In the genomic region with DNA sequence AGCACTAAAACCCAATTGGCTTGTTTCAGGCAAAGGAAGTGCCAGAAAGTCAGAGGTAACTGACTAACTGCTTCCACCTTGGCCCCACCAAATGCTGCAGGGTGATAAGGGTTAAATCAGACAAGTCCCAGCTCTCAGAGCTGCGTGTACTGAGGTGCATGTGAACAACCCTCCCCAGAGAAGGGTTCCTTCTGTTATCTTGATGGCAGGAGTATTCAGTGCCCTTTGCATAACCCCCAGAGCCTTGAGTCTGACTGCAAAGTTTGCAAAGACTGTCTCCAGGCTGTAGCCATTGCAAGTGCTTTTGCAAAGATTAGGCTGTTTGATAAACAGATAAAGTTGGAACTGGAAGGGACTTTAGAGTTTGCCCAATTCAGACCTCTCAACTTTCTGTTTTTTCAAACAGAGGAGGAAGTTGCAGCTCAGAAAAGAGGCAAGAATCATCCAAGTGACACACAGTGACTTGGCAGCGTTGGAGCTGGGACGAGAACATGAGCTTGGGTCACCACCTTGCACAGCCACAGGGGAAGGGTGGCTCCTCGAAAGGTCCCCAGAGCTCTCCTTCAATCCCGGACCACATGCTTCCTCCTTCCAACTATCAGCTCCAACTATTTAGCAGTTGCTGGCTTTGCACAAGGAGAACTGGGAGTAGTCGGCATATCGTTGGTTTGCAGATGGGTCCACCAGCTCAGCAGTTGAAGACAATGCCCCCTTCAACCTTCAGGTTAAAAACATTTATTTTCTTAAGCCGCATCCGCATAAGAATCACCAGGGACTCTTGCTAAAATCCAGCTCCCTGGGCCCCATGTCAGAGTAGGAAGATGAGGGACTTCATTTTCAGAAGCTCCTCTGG, we compare ENCODE assay signal across 14 cellular contexts.
DNase-seq lines count a peak whose midpoint lies in the region; ATAC-seq, FAIRE-seq and TF ChIP-seq lines count a peak whose summit lies in the region.
"Had no signal": no experiment of that assay in that cellular context is flagged by ENCODE, and none has a peak within 500 bp of the region (broad histone marks: within the 10 kb centered on the region; RNA-seq: fewer than 3 reads in every experiment).

No MANE protein-coding gene starts in this region.

- H3F3A ChIP-seq in smooth muscle cell (ENCODE audit: low read depth): peaks cover 3% of the 10 kb centered on the region

- POLR2A ChIA-PET in activated CD4-positive, alpha-beta T cell treated with anti-CD3 and anti-CD28 coated beads, Interleukin-2, amount 10 ng/mL, durations not matched to agents 7 days and 5 days (lab: Charles Lee): no interaction called here
- POLR2A ChIA-PET in H1 (lab: Charles Lee; ENCODE audit: partially characterized antibody): interaction anchor here (1.6 kb wide), 1 partner anchor 28 kb away, joined by 3 read pairs; no protein-coding TSS in a partner anchor

- no peak overlapping the region for H4K5ac ChIP-seq in H1 (ENCODE audit: insufficient read length, low read depth, low read length)

- no peak for FAIRE-seq in H1 (lab: Jason Lieb, UNC)
- FAIRE-seq: islet of Langerhans had no signal

- no peak for TF ChIP-seq POLR2A in H1 (IDR thresholded peaks at IDR 0.05; ENCODE audit: control extremely low read depth in 1 of 2, low read depth in 2 of 2, low read length in 2 of 2)

- no peak overlapping the region for H2BK15ac ChIP-seq in H1 (ENCODE audit: low read length)

- H3K36me3 Mint-ChIP-seq in activated CD4-positive, alpha-beta T cell treated with anti-CD3 and anti-CD28 coated beads, Interleukin-2, amount 10 ng/mL, durations not matched to agents 7 days and 5 days (ENCODE audit: low read depth): no peaks in the 10 kb centered on the region

- H3K9me3 ChIP-seq in H1 (ENCODE audit: insufficient read depth in 2 of 2, low read depth in 1 of 2, low read length in 1 of 2): peaks cover 4% of the 10 kb centered on the region in 2 experiments; a peak in 2 of 4 replicates
- H3K9me3 ChIP-seq in smooth muscle cell (replicated peaks; ENCODE audit: low read depth): no peaks in the 10 kb centered on the region

- no peak overlapping the region for H3K9ac ChIP-seq in H1 (replicated peaks in 1 of 4; ENCODE audit: extremely low read depth in 1 of 4, low read depth in 3 of 4, low read length in 3 of 4)
- H3K9ac ChIP-seq in smooth muscle cell (ENCODE audit: low read depth): no peak overlapping the region

- peak overlapping the region; percentile 18; the same call in 1 of the 2 replicates for H2AFZ ChIP-seq in H1 (ENCODE audit: low read length)
- H2AFZ ChIP-seq in smooth muscle cell (ENCODE audit: low read depth): peak overlapping the region; percentile 18

- WGBS in H1 (ENCODE audit: extremely low coverage in 1 of 2, insufficient coverage in 1 of 2, insufficient read length in 1 of 2, insufficient replicate concordance in 2 of 2, low coverage in 1 of 2, low lambda C conversion rate in 2 of 2, missing lambda C conversion rate in 1 of 2), 2 experiments: 76% methylated on average over 9 of the region's 9 CpGs; no CpG with 5 or more reads in 1 of the 2 experiments
- 65% methylated on average over 9 of the region's 9 CpGs for WGBS in smooth muscle cell (ENCODE audit: low lambda C conversion rate)

- no peaks in the 10 kb centered on the region for H3K79me2 ChIP-seq in H1 (ENCODE audit: control insufficient read depth in 1 of 2, insufficient read depth in 2 of 2, low read length in 2 of 2)
- H3K79me2 ChIP-seq in smooth muscle cell (ENCODE audit: low read depth): no peaks in the 10 kb centered on the region

- no peak overlapping the region for H2AK5ac ChIP-seq in H1 (ENCODE audit: low read depth, low read length)

- ATAC-seq in HG02588 (IDR thresholded peaks at IDR 0.05; ENCODE audit: unreplicated experiment): no peak

- H4K8ac ChIP-seq in H1 (ENCODE audit: extremely low read depth, insufficient read depth, low read length): no peak overlapping the region

- H3K27ac ChIP-seq in H1 (ENCODE audit: low read depth, low read length): no peak overlapping the region
- H3K27ac ChIP-seq in smooth muscle cell (ENCODE audit: low read depth): no peak overlapping the region
- H3K27ac ChIP-seq: cardiac muscle cell, tibial nerve had no signal

- H3K56ac ChIP-seq in H1 (replicated peaks; ENCODE audit: insufficient read length, low read depth, low read length): no peak overlapping the region

- no peaks in the 10 kb centered on the region for H3K27me3 ChIP-seq in H1 (replicated peaks in 1 of 4; ENCODE audit: control insufficient read depth in 3 of 4, extremely low read depth in 1 of 4, insufficient read depth in 3 of 4, low read length in 3 of 4)
- no peaks in the 10 kb centered on the region for H3K27me3 ChIP-seq in smooth muscle cell (ENCODE audit: low read depth)
- H3K27me3 ChIP-seq: cardiac muscle cell, tibial nerve had no signal

- no peaks in the 10 kb centered on the region for H3K27me3 Mint-ChIP-seq in activated CD4-positive, alpha-beta T cell treated with anti-CD3 and anti-CD28 coated beads, Interleukin-2, amount 10 ng/mL, durations not matched to agents 7 days and 5 days

- no peak for DNase-seq in activated CD4-positive, alpha-beta T cell treated with anti-CD3 and anti-CD28 coated beads, Interleukin-2, amount 10 ng/mL, durations not matched to agents 7 days and 5 days
- no peak for DNase-seq in activated CD4-positive, alpha-beta T cell treated with anti-CD3 and anti-CD28 coated beads for 4 hours
- DNase-seq in NOMO-1 treated with DMSO at 0.1 percent for 48 hours (lab: John Stamatoyannopoulos, UW; ENCODE audit: unreplicated experiment): peak; percentile 52
- DNase-seq in H1 (ENCODE audit: low read depth in 1 of 2, low spot score in 2 of 2): no peak
- no peak for DNase-seq in smooth muscle cell (lab: John Stamatoyannopoulos, UW; ENCODE audit: unreplicated experiment)
- DNase-seq in NCI-H526 treated with DMSO at 0.1 percent for 48 hours (lab: John Stamatoyannopoulos, UW): no peak
- DNase-seq in NCI-H1436 (lab: John Stamatoyannopoulos, UW): no peak
- DNase-seq: EL, NCI-H510A treated with DMSO at 0.1 percent for 48 hours, posterior cingulate gyrus had no signal

- no peaks in the 10 kb centered on the region for H3K79me1 ChIP-seq in H1 (ENCODE audit: low read depth, low read length)

- peak overlapping the region; percentile 35; the same call in 1 of the 2 replicates for H3K18ac ChIP-seq in H1 (ENCODE audit: extremely low read depth, low read length)

- peaks cover 12% of the 10 kb centered on the region for H3K9me3 Mint-ChIP-seq in activated CD4-positive, alpha-beta T cell treated with anti-CD3 and anti-CD28 coated beads, Interleukin-2, amount 10 ng/mL, durations not matched to agents 7 days and 5 days

- no peaks in the 10 kb centered on the region for H3K36me3 ChIP-seq in H1 (ENCODE audit: control insufficient read depth in 2 of 4, insufficient read depth in 4 of 4, low read length in 3 of 4)
- no peaks in the 10 kb centered on the region for H3K36me3 ChIP-seq in smooth muscle cell (ENCODE audit: low read depth)
- H3K36me3 ChIP-seq: cardiac muscle cell, tibial nerve had no signal

- no peak overlapping the region for H3K14ac ChIP-seq in H1 (ENCODE audit: insufficient read length)

- H3K23me2 ChIP-seq in H1 (ENCODE audit: low read depth, low read length): no peaks in the 10 kb centered on the region

- CTCF ChIA-PET in activated CD4-positive, alpha-beta T cell treated with anti-CD3 and anti-CD28 coated beads, Interleukin-2, amount 10 ng/mL, durations not matched to agents 7 days and 5 days (lab: Charles Lee): interaction anchor here (1.3 kb wide), 1 partner anchor 226 kb away, joined by 3 read pairs; no protein-coding TSS in a partner anchor
- CTCF ChIA-PET in H1 (lab: Charles Lee; ENCODE audit: partially characterized antibody): interaction anchor here (0.6 to 1.0 kb wide), 2 partner anchors 60 to 228 kb away, joined by 3 to 4 read pairs; no protein-coding TSS in a partner anchor

- peak overlapping the region; percentile 33; the same call in 1 of the 2 replicates for H2BK12ac ChIP-seq in H1 (ENCODE audit: low read depth, low read length)

- TF ChIP-seq EP300 in H1 (IDR thresholded peaks at IDR 0.05; ENCODE audit: borderline replicate concordance in 1 of 2, low read depth in 2 of 2, low read length in 2 of 2): no peak

- no peaks in the 10 kb centered on the region for H4K20me1 ChIP-seq in H1 (replicated peaks in 1 of 2; ENCODE audit: control insufficient read depth in 1 of 2, insufficient read depth in 2 of 2, low read length in 2 of 2)
- H4K20me1 ChIP-seq in smooth muscle cell (ENCODE audit: low read depth): no peaks in the 10 kb centered on the region

- H3K4me1 ChIP-seq in H1 (replicated peaks in 1 of 4; ENCODE audit: control insufficient read depth in 3 of 4, insufficient read depth in 4 of 4, low read length in 3 of 4): peaks cover 0 to 8% (median 3%) of the 10 kb centered on the region in 4 experiments; a peak in 4 of 7 replicates
- peaks cover 10% of the 10 kb centered on the region for H3K4me1 ChIP-seq in smooth muscle cell (ENCODE audit: low read depth)

- H2BK5ac ChIP-seq in H1 (ENCODE audit: low read depth, low read length): no peak overlapping the region

- no peak overlapping the region for H3K4me3 ChIP-seq in H1 (ENCODE audit: extremely low read depth in 1 of 4, insufficient read depth in 2 of 4, low read depth in 3 of 4, low read length in 4 of 4)
- H3K4me3 ChIP-seq in smooth muscle cell: no peak overlapping the region
- H3K4me3 ChIP-seq: cardiac muscle cell, tibial nerve had no signal

- peaks cover 29% of the 10 kb centered on the region for H3K4me1 Mint-ChIP-seq in activated CD4-positive, alpha-beta T cell treated with anti-CD3 and anti-CD28 coated beads, Interleukin-2, amount 10 ng/mL, durations not matched to agents 7 days and 5 days

- peak overlapping the region; percentile 81 for H3K27ac Mint-ChIP-seq in activated CD4-positive, alpha-beta T cell treated with anti-CD3 and anti-CD28 coated beads, Interleukin-2, amount 10 ng/mL, durations not matched to agents 7 days and 5 days

- H3K4ac ChIP-seq in H1 (replicated peaks; ENCODE audit: insufficient read length, low read depth, low read length): no peak overlapping the region

- no peak overlapping the region for H3K23ac ChIP-seq in H1 (ENCODE audit: insufficient read length)

- H4K91ac ChIP-seq in H1 (replicated peaks; ENCODE audit: insufficient read length, low read length): no peak overlapping the region

- H3K4me2 ChIP-seq in H1 (ENCODE audit: insufficient read depth in 1 of 2, low read depth in 2 of 2, low read length in 2 of 2): no peak overlapping the region; a peak in 2 of 4 replicates
- H3K4me2 ChIP-seq in smooth muscle cell: no peak overlapping the region

- TF ChIP-seq CTCF in H1 (IDR thresholded peaks at IDR 0.05; ENCODE audit: control extremely low read depth in 1 of 3, insufficient read depth in 1 of 3, low read depth in 1 of 3, low read length in 3 of 3): no peak
- no peak for TF ChIP-seq CTCF in smooth muscle cell (IDR thresholded peaks at IDR 0.05; ENCODE audit: borderline replicate concordance, insufficient read depth, poor library complexity, severe bottlenecking)

- H3K4me3 Mint-ChIP-seq in activated CD4-positive, alpha-beta T cell treated with anti-CD3 and anti-CD28 coated beads, Interleukin-2, amount 10 ng/mL, durations not matched to agents 7 days and 5 days: no peak overlapping the region

- peak overlapping the region; percentile 66; the same call in 1 of the 2 replicates for H2BK20ac ChIP-seq in H1 (ENCODE audit: low read length)

- no peak overlapping the region for H2BK120ac ChIP-seq in H1 (replicated peaks; ENCODE audit: low read depth, low read length)

- no peak for TF ChIP-seq RAD21 in H1 (IDR thresholded peaks at IDR 0.05 in 1 of 2, conservative IDR thresholded peaks at IDR 0.05 in 1 of 2; ENCODE audit: low read depth in 2 of 2, low read length in 2 of 2)
